21 cellular contexts compared by ENCODE assay signal in the genomic region with DNA sequence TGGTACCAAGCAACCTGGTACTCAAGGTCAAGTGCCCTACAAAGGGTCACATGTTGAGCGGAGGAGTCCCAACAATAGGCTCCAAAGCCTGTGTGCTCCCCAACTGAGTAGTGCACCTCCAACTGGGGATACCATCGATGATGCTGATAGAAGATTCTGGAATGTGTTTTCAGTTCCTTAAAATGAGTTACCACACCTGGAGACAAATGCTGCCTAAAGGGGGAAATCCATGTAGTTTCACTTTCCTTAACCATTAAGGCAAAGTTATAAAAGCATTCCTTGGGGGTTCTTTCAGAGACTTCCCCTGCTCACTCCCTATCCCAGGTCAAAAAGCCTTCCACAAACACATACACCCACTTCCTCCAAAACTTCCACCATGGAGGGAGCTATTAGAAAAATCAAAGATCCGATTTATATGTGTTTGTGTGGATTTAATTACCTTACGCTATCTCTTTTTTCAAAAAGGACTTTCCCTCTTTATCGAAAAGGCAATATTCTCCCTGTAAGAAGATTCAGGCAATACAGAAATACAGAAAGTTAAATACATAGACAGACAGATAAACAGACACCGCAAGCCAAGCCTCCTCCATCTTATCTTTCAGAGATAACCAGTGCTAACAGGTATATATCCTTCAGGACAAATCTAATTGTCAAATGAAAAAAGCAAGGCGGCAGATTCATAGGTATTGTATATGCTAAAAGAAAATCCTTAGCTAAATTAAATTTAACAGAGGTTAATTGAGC.
DNase-seq lines count a peak whose midpoint lies in the region; ATAC-seq lines count a peak whose summit lies in the region.
"Had no signal": no experiment of that assay in that cellular context is flagged by ENCODE, and none has a peak within 500 bp of the region (broad histone marks: within the 10 kb centered on the region; RNA-seq: fewer than 3 reads in every experiment).

No MANE protein-coding gene starts in this region.

- no peaks in the 10 kb centered on the region for H3K27me3 Mint-ChIP-seq in CD4-positive, CD25-positive, alpha-beta regulatory T cell
- no peaks in the 10 kb centered on the region for H3K27me3 Mint-ChIP-seq in memory B cell
- no peaks in the 10 kb centered on the region for H3K27me3 Mint-ChIP-seq in activated CD4-positive, alpha-beta memory T cell treated with anti-CD3 and anti-CD28 coated beads, Interleukin-2, amount 10 ng/mL, durations not matched to agents 7 days and 5 days
- H3K27me3 Mint-ChIP-seq: natural killer cell treated with Interleukin-12 subunit alpha and Interleukin-12 subunit beta and Interleukin-15 and Interleukin-18, amount 100 ng/mL, for 72 hours had no signal

- no peak for ATAC-seq in CD4-positive, CD25-positive, alpha-beta regulatory T cell (ENCODE audit: low read depth in 2 of 2)
- ATAC-seq in GM19455 (IDR thresholded peaks at IDR 0.05; ENCODE audit: unreplicated experiment) (peak; percentile 2), memory B cell (ENCODE audit: low read depth) (peak; percentile 72), HG02763 (IDR thresholded peaks at IDR 0.05; ENCODE audit: unreplicated experiment) (no peak), HG02759 (IDR thresholded peaks at IDR 0.05; ENCODE audit: unreplicated experiment) (no peak)

- no peak for DNase-seq in CD4-positive, CD25-positive, alpha-beta regulatory T cell
- DNase-seq in OCI-M1 (lab: John Stamatoyannopoulos, UW) (peak; percentile 31), memory B cell (ENCODE audit: low spot score in 2 of 2) (no peak)
- DNase-seq in activated CD4-positive, alpha-beta memory T cell treated with anti-CD3 and anti-CD28 coated beads, Interleukin-2, amount 10 ng/mL, durations not matched to agents 7 days and 5 days: no peak
- DNase-seq in activated CD4-positive, alpha-beta T cell treated with anti-CD3 and anti-CD28 coated beads, Interleukin-2, amount 50 U/mL, for 4 hours: no peak
- DNase-seq: activated CD4-positive, alpha-beta T cell treated with anti-CD3 and anti-CD28 coated beads, Interleukin-2, amount 50 U/mL, for 48 hours; activated effector memory CD4-positive, alpha-beta T cell treated with Interleukin-2 at 50 U/mL for 16 hours; adrenal gland; dermis blood vessel endothelial cell; head of caudate nucleus; NCI-H2081 treated with DMSO at 0.1 percent for 48 hours; NCI-H510A treated with DMSO at 0.1 percent for 48 hours; SK-N-SH; stomach; trophoblast cell had no signal

- no peaks in the 10 kb centered on the region for H3K27me3 ChIP-seq in CD4-positive, CD25-positive, alpha-beta regulatory T cell (ENCODE audit: control insufficient read depth, insufficient read depth, low read length)
- H3K27me3 ChIP-seq: adrenal gland, right atrium auricular region, stomach had no signal

- H3K4me3 ChIP-seq in CD4-positive, CD25-positive, alpha-beta regulatory T cell (ENCODE audit: low read depth, low read length): peak overlapping the region; percentile 38
- H3K4me3 ChIP-seq: adrenal gland, right atrium auricular region, stomach had no signal

- peaks cover 9% of the 10 kb centered on the region for H3K36me3 Mint-ChIP-seq in CD4-positive, CD25-positive, alpha-beta regulatory T cell
- no peaks in the 10 kb centered on the region for H3K36me3 Mint-ChIP-seq in memory B cell
- H3K36me3 Mint-ChIP-seq in activated CD4-positive, alpha-beta memory T cell treated with anti-CD3 and anti-CD28 coated beads, Interleukin-2, amount 10 ng/mL, durations not matched to agents 7 days and 5 days (ENCODE audit: low read depth): peaks cover 9% of the 10 kb centered on the region
- H3K36me3 Mint-ChIP-seq: natural killer cell treated with Interleukin-12 subunit alpha and Interleukin-12 subunit beta and Interleukin-15 and Interleukin-18, amount 100 ng/mL, for 72 hours had no signal

- no peaks in the 10 kb centered on the region for H3K9me3 ChIP-seq in CD4-positive, CD25-positive, alpha-beta regulatory T cell (ENCODE audit: control insufficient read depth in 2 of 2, low read length in 2 of 2)
- H3K9me3 ChIP-seq: adrenal gland, right atrium auricular region, SK-N-SH, stomach had no signal

- POLR2A ChIA-PET in activated CD4-positive, alpha-beta memory T cell treated with anti-CD3 and anti-CD28 coated beads, Interleukin-2, amount 10 ng/mL, durations not matched to agents 7 days and 5 days (lab: Charles Lee): interaction anchor here (1.3 kb wide), 1 partner anchor 31 kb away, joined by 5 read pairs; no protein-coding TSS in a partner anchor

- peak overlapping the region; percentile 29 to 81 (median 56) for H3K4me3 Mint-ChIP-seq in CD4-positive, CD25-positive, alpha-beta regulatory T cell
- H3K4me3 Mint-ChIP-seq in memory B cell: peak overlapping the region; percentile 61
- H3K4me3 Mint-ChIP-seq in activated CD4-positive, alpha-beta memory T cell treated with anti-CD3 and anti-CD28 coated beads, Interleukin-2, amount 10 ng/mL, durations not matched to agents 7 days and 5 days: no peak overlapping the region
- H3K4me3 Mint-ChIP-seq: natural killer cell treated with Interleukin-12 subunit alpha and Interleukin-12 subunit beta and Interleukin-15 and Interleukin-18, amount 100 ng/mL, for 72 hours had no signal

- H3K27ac ChIP-seq in CD4-positive, CD25-positive, alpha-beta regulatory T cell (ENCODE audit: insufficient read depth, low read length, poor library complexity, severe bottlenecking): peak overlapping the region; percentile 39
- H3K27ac ChIP-seq: adrenal gland, RWPE1, stomach had no signal

- H3K4me1 ChIP-seq in CD4-positive, CD25-positive, alpha-beta regulatory T cell (ENCODE audit: control insufficient read depth, insufficient read depth, low read length, poor library complexity, severe bottlenecking): peaks cover 72% of the 10 kb centered on the region

- H3K27ac Mint-ChIP-seq in CD4-positive, CD25-positive, alpha-beta regulatory T cell: peak overlapping the region in 2 of 3 donors; percentile 85 to 87
- H3K27ac Mint-ChIP-seq in memory B cell: peak overlapping the region; percentile 87
- H3K27ac Mint-ChIP-seq in activated CD4-positive, alpha-beta memory T cell treated with anti-CD3 and anti-CD28 coated beads, Interleukin-2, amount 10 ng/mL, durations not matched to agents 7 days and 5 days: no peak overlapping the region
- H3K27ac Mint-ChIP-seq: natural killer cell treated with Interleukin-12 subunit alpha and Interleukin-12 subunit beta and Interleukin-15 and Interleukin-18, amount 100 ng/mL, for 72 hours had no signal

- peaks cover 57 to 83% (median 70%) of the 10 kb centered on the region in 4 donors for H3K4me1 Mint-ChIP-seq in CD4-positive, CD25-positive, alpha-beta regulatory T cell
- H3K4me1 Mint-ChIP-seq in memory B cell: peaks cover 30% of the 10 kb centered on the region
- peaks cover 11% of the 10 kb centered on the region for H3K4me1 Mint-ChIP-seq in activated CD4-positive, alpha-beta memory T cell treated with anti-CD3 and anti-CD28 coated beads, Interleukin-2, amount 10 ng/mL, durations not matched to agents 7 days and 5 days

- CTCF ChIA-PET in activated CD4-positive, alpha-beta memory T cell treated with anti-CD3 and anti-CD28 coated beads, Interleukin-2, amount 10 ng/mL, durations not matched to agents 7 days and 5 days (lab: Charles Lee): interaction anchor here (1.3 to 1.9 kb wide), 2 partner anchors 13 to 19 kb away, joined by 3 to 5 read pairs; no protein-coding TSS in a partner anchor

- H3K9me3 Mint-ChIP-seq in CD4-positive, CD25-positive, alpha-beta regulatory T cell: no peaks in the 10 kb centered on the region
- H3K9me3 Mint-ChIP-seq in memory B cell: peaks cover 2% of the 10 kb centered on the region
- H3K9me3 Mint-ChIP-seq in activated CD4-positive, alpha-beta memory T cell treated with anti-CD3 and anti-CD28 coated beads, Interleukin-2, amount 10 ng/mL, durations not matched to agents 7 days and 5 days: no peaks in the 10 kb centered on the region
- H3K9me3 Mint-ChIP-seq: natural killer cell treated with Interleukin-12 subunit alpha and Interleukin-12 subunit beta and Interleukin-15 and Interleukin-18, amount 100 ng/mL, for 72 hours had no signal

- peaks cover 4% of the 10 kb centered on the region for H3K36me3 ChIP-seq in CD4-positive, CD25-positive, alpha-beta regulatory T cell (ENCODE audit: control insufficient read depth, insufficient read depth, low read length)
- H3K36me3 ChIP-seq: adrenal gland, right atrium auricular region, stomach had no signal

Comparison
In these comparisons a context has a peak if more than half of its experiments do, and no peak if none do; other contexts are left out.
1. ATAC-seq: peak in GM19455 (single experiment) and memory B cell (single experiment); none in CD4-positive, CD25-positive, alpha-beta regulatory T cell (0 of 2), HG02763 (single experiment) and HG02759 (single experiment).